16 cellular contexts compared by ENCODE assay signal in the genomic region with DNA sequence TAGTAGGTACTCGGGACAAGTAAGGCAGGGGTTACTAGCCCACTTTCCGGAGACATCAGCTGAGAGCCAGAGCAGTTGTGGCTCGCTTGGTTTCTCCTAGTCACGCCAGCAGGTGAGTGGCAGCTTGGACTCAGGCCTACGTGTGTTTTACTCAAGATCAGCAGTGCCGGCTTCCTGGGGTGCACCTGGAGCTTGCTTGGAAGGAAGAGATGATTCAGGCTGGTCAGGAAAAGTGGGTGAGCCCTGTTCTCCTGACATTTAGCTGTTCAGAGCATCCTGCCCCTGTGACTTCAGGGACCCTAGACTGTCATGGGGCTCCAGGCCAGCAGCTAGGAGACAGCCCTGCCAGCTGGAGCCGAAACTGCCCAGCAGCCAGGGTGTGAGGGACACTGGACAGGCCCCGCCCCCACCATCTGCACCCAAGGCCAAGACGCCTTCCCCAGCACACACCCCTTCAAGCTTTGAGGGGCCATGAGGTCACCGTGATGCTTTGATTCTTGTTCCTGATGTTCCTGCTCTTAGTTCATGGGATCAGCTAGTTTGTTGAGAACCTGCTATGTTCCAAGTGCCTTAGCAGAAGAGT.
A peak's percentile ranks its signal among the peaks of the same experiment; 100 is the strongest.
DNase-seq lines count a peak whose midpoint lies in the region; ATAC-seq and TF ChIP-seq lines count a peak whose summit lies in the region.
"Had no signal": no experiment of that assay in that cellular context is flagged by ENCODE, and none has a peak within 500 bp of the region (broad histone marks: within the 10 kb centered on the region; RNA-seq: fewer than 3 reads in every experiment).

No MANE protein-coding gene starts in this region.

- H3K14ac ChIP-seq in neuronal stem cell (ENCODE audit: low read length): no peak overlapping the region

- H3K9me3 ChIP-seq in neuronal stem cell (replicated peaks in 1 of 2; ENCODE audit: control insufficient read depth in 2 of 2, insufficient read depth in 1 of 2, low read depth in 1 of 2, low read length in 2 of 2): peaks cover 10 to 11% of the 10 kb centered on the region in 2 donors
- H3K9me3 ChIP-seq: Peyer's patch, transverse colon had no signal

- peaks cover 3% of the 10 kb centered on the region for H3K27me3 Mint-ChIP-seq in brain
- H3K27me3 Mint-ChIP-seq: activated naive CD4-positive, alpha-beta T cell treated with anti-CD3 and anti-CD28 coated beads, Interleukin-2, amount 10 ng/mL, durations not matched to agents 7 days and 5 days had no signal

- H3K9me3 Mint-ChIP-seq in brain: peaks cover 0 to 20% (median 7%) of the 10 kb centered on the region in 5 experiments
- H3K9me3 Mint-ChIP-seq: activated naive CD4-positive, alpha-beta T cell treated with anti-CD3 and anti-CD28 coated beads, Interleukin-2, amount 10 ng/mL, durations not matched to agents 7 days and 5 days had no signal

- H3K79me1 ChIP-seq in neuronal stem cell (ENCODE audit: low read depth, low read length): no peaks in the 10 kb centered on the region

- peak; percentile 5 to 23 for ATAC-seq in left cardiac atrium
- no peak for ATAC-seq in left ventricle myocardium superior
- ATAC-seq in HG03280 (IDR thresholded peaks at IDR 0.05; ENCODE audit: unreplicated experiment): no peak
- ATAC-seq: GM12878; naive thymus-derived CD4-positive, alpha-beta T cell had no signal

- WGBS in neuronal stem cell (ENCODE audit: extremely low coverage in 2 of 2, insufficient read length in 2 of 2, insufficient replicate concordance in 1 of 2), 2 donors: no CpG with 5 or more reads among the region's 10 CpGs

- H3K4ac ChIP-seq in neuronal stem cell (ENCODE audit: low read length): no peak overlapping the region

- H2BK120ac ChIP-seq in neuronal stem cell (ENCODE audit: low read depth, low read length): peak overlapping the region; percentile 44

- no peak for TF ChIP-seq CTCF in brain (conservative IDR thresholded peaks at IDR 0.05)

- H3K9ac ChIP-seq in neuronal stem cell (ENCODE audit: low read depth, low read length, poor library complexity): peak overlapping the region; percentile 45

- H4K91ac ChIP-seq in neuronal stem cell (ENCODE audit: low read depth, low read length, poor library complexity): no peak overlapping the region

- no peak overlapping the region for H2AFZ ChIP-seq in neuronal stem cell (ENCODE audit: low read length)

- H3K27ac ChIP-seq in neuronal stem cell (replicated peaks; ENCODE audit: low read length): no peak overlapping the region
- H3K27ac ChIP-seq: Peyer's patch had no signal

- H3K23ac ChIP-seq in neuronal stem cell (ENCODE audit: low read depth, low read length, poor library complexity): peak overlapping the region; percentile 76

- H2BK12ac ChIP-seq in neuronal stem cell (ENCODE audit: low read length): no peak overlapping the region

- H3K36me3 ChIP-seq in neuronal stem cell (replicated peaks in 1 of 2; ENCODE audit: control insufficient read depth in 2 of 2, insufficient read depth in 2 of 2, low read length in 2 of 2): no peaks in the 10 kb centered on the region
- H3K36me3 ChIP-seq: Peyer's patch, transverse colon had no signal

- peak overlapping the region; percentile 86 for H3K18ac ChIP-seq in neuronal stem cell (ENCODE audit: low read length)

- DNase-seq in left cardiac atrium: no peak
- no peak for DNase-seq in left ventricle myocardium superior
- DNase-seq in neuronal stem cell (ENCODE audit: low spot score): no peak
- DNase-seq in NCI-H345 treated with DMSO at 0.1 percent for 48 hours (lab: John Stamatoyannopoulos, UW; ENCODE audit: unreplicated experiment): no peak
- DNase-seq in NCI-H524 treated with DMSO at 0.1 percent for 48 hours (lab: John Stamatoyannopoulos, UW): no peak
- DNase-seq in activated gamma-delta T cell treated with Interleukin-2 at 50 U/mL for 16 hours: no peak
- DNase-seq: activated CD8-positive, alpha-beta memory T cell treated with anti-CD3 and anti-CD28 coated beads, Interleukin-2, amount 50 U/mL, for 48 hours; activated naive CD4-positive, alpha-beta T cell treated with anti-CD3 and anti-CD28 coated beads, Interleukin-2, amount 10 ng/mL, durations not matched to agents 7 days and 5 days; naive thymus-derived CD4-positive, alpha-beta T cell; NCI-H526; T-helper 1 cell had no signal

- H3K27ac Mint-ChIP-seq in brain: peak overlapping the region; percentile 72 to 95 (median 77)
- H3K27ac Mint-ChIP-seq: activated naive CD4-positive, alpha-beta T cell treated with anti-CD3 and anti-CD28 coated beads, Interleukin-2, amount 10 ng/mL, durations not matched to agents 7 days and 5 days had no signal

- peaks cover 5% of the 10 kb centered on the region for H3K36me3 Mint-ChIP-seq in brain
- H3K36me3 Mint-ChIP-seq: activated naive CD4-positive, alpha-beta T cell treated with anti-CD3 and anti-CD28 coated beads, Interleukin-2, amount 10 ng/mL, durations not matched to agents 7 days and 5 days had no signal

- intact Hi-C loops in left cardiac atrium (cut with DNase I): no loop called here
- intact Hi-C loops in left ventricle myocardium superior (cut with micrococcal nuclease): no loop called here

- no peak overlapping the region for H4K8ac ChIP-seq in neuronal stem cell (ENCODE audit: low read depth, low read length)

- peaks cover 76% of the 10 kb centered on the region for H3K4me1 Mint-ChIP-seq in brain
- H3K4me1 Mint-ChIP-seq: activated naive CD4-positive, alpha-beta T cell treated with anti-CD3 and anti-CD28 coated beads, Interleukin-2, amount 10 ng/mL, durations not matched to agents 7 days and 5 days had no signal

- no peaks in the 10 kb centered on the region for H3K27me3 ChIP-seq in neuronal stem cell (ENCODE audit: control insufficient read depth in 3 of 3, insufficient read depth in 3 of 3, low read depth in 1 of 3, low read length in 3 of 3)
- H3K27me3 ChIP-seq: Peyer's patch, transverse colon had no signal

- H3K4me1 ChIP-seq in neuronal stem cell (ENCODE audit: control insufficient read depth in 2 of 2, insufficient read depth in 1 of 2, low read depth in 1 of 2, low read length in 2 of 2): peaks cover 7 to 33% of the 10 kb centered on the region in 2 donors

- H3K4me3 Mint-ChIP-seq in brain: peak overlapping the region in 2 of 5 experiments; percentile 17 to 22
- H3K4me3 Mint-ChIP-seq: activated naive CD4-positive, alpha-beta T cell treated with anti-CD3 and anti-CD28 coated beads, Interleukin-2, amount 10 ng/mL, durations not matched to agents 7 days and 5 days; naive thymus-derived CD4-positive, alpha-beta T cell had no signal

- no peak overlapping the region for H3K4me3 ChIP-seq in neuronal stem cell (ENCODE audit: low read length in 2 of 2)
- H3K4me3 ChIP-seq: GM12878, Peyer's patch, transverse colon had no signal

- no peak overlapping the region for H2BK5ac ChIP-seq in neuronal stem cell (ENCODE audit: low read length)

- H3K4me2 ChIP-seq in neuronal stem cell (ENCODE audit: insufficient read depth, low read length, poor library complexity, severe bottlenecking): no peak overlapping the region

- H2AK5ac ChIP-seq in neuronal stem cell (ENCODE audit: low read depth, low read length): peak overlapping the region; percentile 34

- peak overlapping the region; percentile 83 for H2BK15ac ChIP-seq in neuronal stem cell (ENCODE audit: low read length)

Comparison
In these comparisons a context has a peak if more than half of its experiments do, and no peak if none do; other contexts are left out.
1. ATAC-seq: peak in left cardiac atrium (2 of 2); none in left ventricle myocardium superior (single experiment) and HG03280 (single experiment).